1 cellular context compared by ENCODE assay signal in genomic region chr11:67408437-67409200, GRCh38.
TF ChIP-seq lines count a peak whose summit lies in the region.

No MANE protein-coding gene starts in this region.

TF ChIP-seq in GM12878, 131 proteins besides CTCF, POLR2A, EP300 and RAD21:
- TF ChIP-seq RBBP5 (conservative IDR thresholded peaks at IDR 0.05) (no peak), ETV6 (conservative IDR thresholded peaks at IDR 0.05 in 1 of 2, IDR thresholded peaks at IDR 0.05 in 1 of 2; ENCODE audit: borderline replicate concordance in 1 of 2, low read depth in 1 of 2) (no peak), ATF7 (IDR thresholded peaks at IDR 0.05; ENCODE audit: low read depth) (no peak), EED (IDR thresholded peaks at IDR 0.05; ENCODE audit: low read depth) (no peak), HDAC2 (IDR thresholded peaks at IDR 0.05) (no peak), ZNF274 (IDR thresholded peaks at IDR 0.05; ENCODE audit: insufficient read depth, insufficient read length) (no peak), TCF3 (IDR thresholded peaks at IDR 0.05; ENCODE audit: borderline replicate concordance, insufficient read depth, low read depth, low read length) (no peak), ZZZ3 (IDR thresholded peaks at IDR 0.05; ENCODE audit: control insufficient read depth, insufficient read length, low read depth) (no peak), ASH2L (IDR thresholded peaks at IDR 0.05; ENCODE audit: borderline replicate concordance, low read depth) (no peak), POLR2AphosphoS5 (IDR thresholded peaks at IDR 0.05; ENCODE audit: low read length) (no peak), BCL11A (IDR thresholded peaks at IDR 0.05; ENCODE audit: low read depth, low read length) (no peak), YBX1 (IDR thresholded peaks at IDR 0.05) (no peak), TBL1XR1 (IDR thresholded peaks at IDR 0.05; ENCODE audit: low read depth, low read length) (no peak), WRNIP1 (IDR thresholded peaks at IDR 0.05; ENCODE audit: borderline replicate concordance, low read depth, low read length) (no peak), RUNX3 (IDR thresholded peaks at IDR 0.05; ENCODE audit: low read length) (no peak), POU2F2 (IDR thresholded peaks at IDR 0.05; ENCODE audit: borderline replicate concordance, low read depth, low read length) (no peak), RB1 (IDR thresholded peaks at IDR 0.05; ENCODE audit: borderline replicate concordance) (no peak)
- TF ChIP-seq, protein P1, sequence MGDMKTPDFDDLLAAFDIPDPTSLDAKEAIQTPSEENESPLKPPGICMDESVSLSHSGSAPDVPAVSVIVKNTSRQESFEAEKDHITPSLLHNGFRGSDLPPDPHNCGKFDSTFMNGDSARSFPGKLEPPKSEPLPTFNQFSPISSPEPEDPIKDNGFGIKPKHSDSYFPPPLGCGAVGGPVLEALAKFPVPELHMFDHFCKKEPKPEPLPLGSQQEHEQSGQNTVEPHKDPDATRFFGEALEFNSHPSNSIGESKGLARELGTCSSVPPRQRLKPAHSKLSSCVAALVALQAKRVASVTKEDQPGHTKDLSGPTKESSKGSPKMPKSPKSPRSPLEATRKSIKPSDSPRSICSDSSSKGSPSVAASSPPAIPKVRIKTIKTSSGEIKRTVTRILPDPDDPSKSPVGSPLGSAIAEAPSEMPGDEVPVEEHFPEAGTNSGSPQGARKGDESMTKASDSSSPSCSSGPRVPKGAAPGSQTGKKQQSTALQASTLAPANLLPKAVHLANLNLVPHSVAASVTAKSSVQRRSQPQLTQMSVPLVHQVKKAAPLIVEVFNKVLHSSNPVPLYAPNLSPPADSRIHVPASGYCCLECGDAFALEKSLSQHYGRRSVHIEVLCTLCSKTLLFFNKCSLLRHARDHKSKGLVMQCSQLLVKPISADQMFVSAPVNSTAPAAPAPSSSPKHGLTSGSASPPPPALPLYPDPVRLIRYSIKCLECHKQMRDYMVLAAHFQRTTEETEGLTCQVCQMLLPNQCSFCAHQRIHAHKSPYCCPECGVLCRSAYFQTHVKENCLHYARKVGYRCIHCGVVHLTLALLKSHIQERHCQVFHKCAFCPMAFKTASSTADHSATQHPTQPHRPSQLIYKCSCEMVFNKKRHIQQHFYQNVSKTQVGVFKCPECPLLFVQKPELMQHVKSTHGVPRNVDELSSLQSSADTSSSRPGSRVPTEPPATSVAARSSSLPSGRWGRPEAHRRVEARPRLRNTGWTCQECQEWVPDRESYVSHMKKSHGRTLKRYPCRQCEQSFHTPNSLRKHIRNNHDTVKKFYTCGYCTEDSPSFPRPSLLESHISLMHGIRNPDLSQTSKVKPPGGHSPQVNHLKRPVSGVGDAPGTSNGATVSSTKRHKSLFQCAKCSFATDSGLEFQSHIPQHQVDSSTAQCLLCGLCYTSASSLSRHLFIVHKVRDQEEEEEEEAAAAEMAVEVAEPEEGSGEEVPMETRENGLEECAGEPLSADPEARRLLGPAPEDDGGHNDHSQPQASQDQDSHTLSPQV (IDR thresholded peaks at IDR 0.05) = no peak
- TF ChIP-seq, protein P2, sequence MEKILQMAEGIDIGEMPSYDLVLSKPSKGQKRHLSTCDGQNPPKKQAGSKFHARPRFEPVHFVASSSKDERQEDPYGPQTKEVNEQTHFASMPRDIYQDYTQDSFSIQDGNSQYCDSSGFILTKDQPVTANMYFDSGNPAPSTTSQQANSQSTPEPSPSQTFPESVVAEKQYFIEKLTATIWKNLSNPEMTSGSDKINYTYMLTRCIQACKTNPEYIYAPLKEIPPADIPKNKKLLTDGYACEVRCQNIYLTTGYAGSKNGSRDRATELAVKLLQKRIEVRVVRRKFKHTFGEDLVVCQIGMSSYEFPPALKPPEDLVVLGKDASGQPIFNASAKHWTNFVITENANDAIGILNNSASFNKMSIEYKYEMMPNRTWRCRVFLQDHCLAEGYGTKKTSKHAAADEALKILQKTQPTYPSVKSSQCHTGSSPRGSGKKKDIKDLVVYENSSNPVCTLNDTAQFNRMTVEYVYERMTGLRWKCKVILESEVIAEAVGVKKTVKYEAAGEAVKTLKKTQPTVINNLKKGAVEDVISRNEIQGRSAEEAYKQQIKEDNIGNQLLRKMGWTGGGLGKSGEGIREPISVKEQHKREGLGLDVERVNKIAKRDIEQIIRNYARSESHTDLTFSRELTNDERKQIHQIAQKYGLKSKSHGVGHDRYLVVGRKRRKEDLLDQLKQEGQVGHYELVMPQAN (conservative IDR thresholded peaks at IDR 0.05) = no peak
